In genomic region chr13:39656325-39656677, GRCh38 we compare ENCODE assay signal across 8 cellular contexts. TPM values are rescaled to one million over a fixed set of nuclear protein-coding genes. Genes with fewer than 3 reads are reported as not detected.
DNase-seq lines count a peak whose midpoint lies in the region; ATAC-seq and TF ChIP-seq lines count a peak whose summit lies in the region.

No MANE protein-coding gene starts in this region.

- DNase-seq in WTC11 (ENCODE audit: low spot score) (no peak), iPS-NIHi11 (ENCODE audit: low spot score) (no peak), epidermal melanocyte (ENCODE audit: insufficient read length, low spot score) (no peak), NCI-H748 (lab: John Stamatoyannopoulos, UW; ENCODE audit: unreplicated experiment) (no peak)
- DNase-seq in stimulated activated naive B cell treated with anti-CD40 and anti-IgM and Interleukin-4, amounts not matched to agents 10 μg/mL and 1 μg/mL and 100 μg/mL, for 72 hours = no peak

- CTCF ChIA-PET in WTC11 (lab: Charles Lee) = interaction anchor here (1.7 kb wide), 1 partner anchor 40 kb away, joined by 6 read pairs; no protein-coding TSS in a partner anchor

- no peak for TF ChIP-seq CTCF in WTC11 (IDR thresholded peaks at IDR 0.05)

- H3K4me1 Mint-ChIP-seq in WTC11 = peaks cover 10% of the 10 kb centered on the region
- peaks cover 18 to 28% of the 10 kb centered on the region in 2 donors for H3K4me1 Mint-ChIP-seq in stimulated activated naive B cell treated with anti-CD40 and anti-IgM and Interleukin-4, amounts not matched to agents 10 μg/mL and 1 μg/mL and 100 μg/mL, for 72 hours

- no peak overlapping the region for H3K27ac Mint-ChIP-seq in WTC11
- H3K27ac Mint-ChIP-seq in stimulated activated naive B cell treated with anti-CD40 and anti-IgM and Interleukin-4, amounts not matched to agents 10 μg/mL and 1 μg/mL and 100 μg/mL, for 72 hours = peak overlapping the region; percentile 94

- TF ChIP-seq POLR2A in GM18505 (IDR thresholded peaks at IDR 0.05; ENCODE audit: borderline replicate concordance, extremely low read depth, insufficient read depth, insufficient read length) = no peak

- no peaks in the 10 kb centered on the region for H3K36me3 Mint-ChIP-seq in WTC11
- H3K36me3 Mint-ChIP-seq in stimulated activated naive B cell treated with anti-CD40 and anti-IgM and Interleukin-4, amounts not matched to agents 10 μg/mL and 1 μg/mL and 100 μg/mL, for 72 hours = peaks cover 0 to 2% of the 10 kb centered on the region in 2 donors

- peaks cover 4% of the 10 kb centered on the region for H3K9me3 Mint-ChIP-seq in WTC11
- H3K9me3 Mint-ChIP-seq in stimulated activated naive B cell treated with anti-CD40 and anti-IgM and Interleukin-4, amounts not matched to agents 10 μg/mL and 1 μg/mL and 100 μg/mL, for 72 hours = no peaks in the 10 kb centered on the region

- H3K27me3 Mint-ChIP-seq in WTC11 (ENCODE audit: low read depth) = peaks cover 3% of the 10 kb centered on the region
- peaks cover under 1 to 2% of the 10 kb centered on the region in 2 donors for H3K27me3 Mint-ChIP-seq in stimulated activated naive B cell treated with anti-CD40 and anti-IgM and Interleukin-4, amounts not matched to agents 10 μg/mL and 1 μg/mL and 100 μg/mL, for 72 hours

- ATAC-seq in GM18505 (IDR thresholded peaks at IDR 0.05; ENCODE audit: unreplicated experiment) = peak; percentile 9
- ATAC-seq in HG02678 (IDR thresholded peaks at IDR 0.05; ENCODE audit: unreplicated experiment) = peak; percentile 12
- ATAC-seq in WTC11 = no peak
- ATAC-seq in stimulated activated naive B cell treated with anti-CD40 and anti-IgM and Interleukin-4, amounts not matched to agents 10 μg/mL and 1 μg/mL and 100 μg/mL, for 72 hours (replicated peaks) = no peak

- POLR2A ChIA-PET in WTC11 (lab: Charles Lee) = no interaction called here

- H3K4me3 Mint-ChIP-seq in WTC11 = peak overlapping the region; percentile 97
- peak overlapping the region; percentile 94 to 95 for H3K4me3 Mint-ChIP-seq in stimulated activated naive B cell treated with anti-CD40 and anti-IgM and Interleukin-4, amounts not matched to agents 10 μg/mL and 1 μg/mL and 100 μg/mL, for 72 hours

- H3K4me3 ChIP-seq in iPS-11a (ENCODE audit: low read depth, low read length) = peak overlapping the region; percentile 93

TF ChIP-seq in WTC11, 78 proteins besides CTCF, POLR2A, EP300 and RAD21:
- TF ChIP-seq TEAD4 (CRISPR knock-in tag; IDR thresholded peaks at IDR 0.05) = no peak
- TF ChIP-seq ETV6 (CRISPR knock-in tag; IDR thresholded peaks at IDR 0.05) = no peak
- TF ChIP-seq IRF2 (CRISPR knock-in tag; IDR thresholded peaks at IDR 0.05; ENCODE audit: borderline replicate concordance, low read depth) = no peak
- TF ChIP-seq GABPB1 (CRISPR knock-in tag; IDR thresholded peaks at IDR 0.05) = no peak
- TF ChIP-seq RORB (CRISPR knock-in tag; IDR thresholded peaks at IDR 0.05) = no peak
- TF ChIP-seq NR3C1 (CRISPR knock-in tag; conservative IDR thresholded peaks at IDR 0.05; ENCODE audit: low read depth) = no peak
- no peak for TF ChIP-seq SMAD3 (CRISPR knock-in tag; IDR thresholded peaks at IDR 0.05; ENCODE audit: borderline replicate concordance)
- TF ChIP-seq, protein P1, sequence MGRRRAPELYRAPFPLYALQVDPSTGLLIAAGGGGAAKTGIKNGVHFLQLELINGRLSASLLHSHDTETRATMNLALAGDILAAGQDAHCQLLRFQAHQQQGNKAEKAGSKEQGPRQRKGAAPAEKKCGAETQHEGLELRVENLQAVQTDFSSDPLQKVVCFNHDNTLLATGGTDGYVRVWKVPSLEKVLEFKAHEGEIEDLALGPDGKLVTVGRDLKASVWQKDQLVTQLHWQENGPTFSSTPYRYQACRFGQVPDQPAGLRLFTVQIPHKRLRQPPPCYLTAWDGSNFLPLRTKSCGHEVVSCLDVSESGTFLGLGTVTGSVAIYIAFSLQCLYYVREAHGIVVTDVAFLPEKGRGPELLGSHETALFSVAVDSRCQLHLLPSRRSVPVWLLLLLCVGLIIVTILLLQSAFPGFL (CRISPR knock-in tag; IDR thresholded peaks at IDR 0.05; ENCODE audit: borderline replicate concordance) = no peak
- TF ChIP-seq, protein P2, sequence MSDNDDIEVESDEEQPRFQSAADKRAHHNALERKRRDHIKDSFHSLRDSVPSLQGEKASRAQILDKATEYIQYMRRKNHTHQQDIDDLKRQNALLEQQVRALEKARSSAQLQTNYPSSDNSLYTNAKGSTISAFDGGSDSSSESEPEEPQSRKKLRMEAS (CRISPR knock-in tag; IDR thresholded peaks at IDR 0.05) = no peak
- TF ChIP-seq, protein P3, sequence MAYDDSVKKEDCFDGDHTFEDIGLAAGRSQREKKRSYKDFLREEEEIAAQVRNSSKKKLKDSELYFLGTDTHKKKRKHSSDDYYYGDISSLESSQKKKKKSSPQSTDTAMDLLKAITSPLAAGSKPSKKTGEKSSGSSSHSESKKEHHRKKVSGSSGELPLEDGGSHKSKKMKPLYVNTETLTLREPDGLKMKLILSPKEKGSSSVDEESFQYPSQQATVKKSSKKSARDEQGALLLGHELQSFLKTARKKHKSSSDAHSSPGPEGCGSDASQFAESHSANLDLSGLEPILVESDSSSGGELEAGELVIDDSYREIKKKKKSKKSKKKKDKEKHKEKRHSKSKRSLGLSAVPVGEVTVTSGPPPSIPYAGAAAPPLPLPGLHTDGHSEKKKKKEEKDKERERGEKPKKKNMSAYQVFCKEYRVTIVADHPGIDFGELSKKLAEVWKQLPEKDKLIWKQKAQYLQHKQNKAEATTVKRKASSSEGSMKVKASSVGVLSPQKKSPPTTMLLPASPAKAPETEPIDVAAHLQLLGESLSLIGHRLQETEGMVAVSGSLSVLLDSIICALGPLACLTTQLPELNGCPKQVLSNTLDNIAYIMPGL (CRISPR knock-in tag; IDR thresholded peaks at IDR 0.05) = no peak
- no peak for TF ChIP-seq ZNF219 (CRISPR knock-in tag; IDR thresholded peaks at IDR 0.05; ENCODE audit: borderline replicate concordance)
- no peak for TF ChIP-seq KAT7 (CRISPR knock-in tag; IDR thresholded peaks at IDR 0.05; ENCODE audit: borderline replicate concordance)
- no peak for TF ChIP-seq MYBL2 (CRISPR knock-in tag; IDR thresholded peaks at IDR 0.05)
- no peak for TF ChIP-seq HMGA2 (CRISPR knock-in tag; IDR thresholded peaks at IDR 0.05)
- TF ChIP-seq, protein P4, sequence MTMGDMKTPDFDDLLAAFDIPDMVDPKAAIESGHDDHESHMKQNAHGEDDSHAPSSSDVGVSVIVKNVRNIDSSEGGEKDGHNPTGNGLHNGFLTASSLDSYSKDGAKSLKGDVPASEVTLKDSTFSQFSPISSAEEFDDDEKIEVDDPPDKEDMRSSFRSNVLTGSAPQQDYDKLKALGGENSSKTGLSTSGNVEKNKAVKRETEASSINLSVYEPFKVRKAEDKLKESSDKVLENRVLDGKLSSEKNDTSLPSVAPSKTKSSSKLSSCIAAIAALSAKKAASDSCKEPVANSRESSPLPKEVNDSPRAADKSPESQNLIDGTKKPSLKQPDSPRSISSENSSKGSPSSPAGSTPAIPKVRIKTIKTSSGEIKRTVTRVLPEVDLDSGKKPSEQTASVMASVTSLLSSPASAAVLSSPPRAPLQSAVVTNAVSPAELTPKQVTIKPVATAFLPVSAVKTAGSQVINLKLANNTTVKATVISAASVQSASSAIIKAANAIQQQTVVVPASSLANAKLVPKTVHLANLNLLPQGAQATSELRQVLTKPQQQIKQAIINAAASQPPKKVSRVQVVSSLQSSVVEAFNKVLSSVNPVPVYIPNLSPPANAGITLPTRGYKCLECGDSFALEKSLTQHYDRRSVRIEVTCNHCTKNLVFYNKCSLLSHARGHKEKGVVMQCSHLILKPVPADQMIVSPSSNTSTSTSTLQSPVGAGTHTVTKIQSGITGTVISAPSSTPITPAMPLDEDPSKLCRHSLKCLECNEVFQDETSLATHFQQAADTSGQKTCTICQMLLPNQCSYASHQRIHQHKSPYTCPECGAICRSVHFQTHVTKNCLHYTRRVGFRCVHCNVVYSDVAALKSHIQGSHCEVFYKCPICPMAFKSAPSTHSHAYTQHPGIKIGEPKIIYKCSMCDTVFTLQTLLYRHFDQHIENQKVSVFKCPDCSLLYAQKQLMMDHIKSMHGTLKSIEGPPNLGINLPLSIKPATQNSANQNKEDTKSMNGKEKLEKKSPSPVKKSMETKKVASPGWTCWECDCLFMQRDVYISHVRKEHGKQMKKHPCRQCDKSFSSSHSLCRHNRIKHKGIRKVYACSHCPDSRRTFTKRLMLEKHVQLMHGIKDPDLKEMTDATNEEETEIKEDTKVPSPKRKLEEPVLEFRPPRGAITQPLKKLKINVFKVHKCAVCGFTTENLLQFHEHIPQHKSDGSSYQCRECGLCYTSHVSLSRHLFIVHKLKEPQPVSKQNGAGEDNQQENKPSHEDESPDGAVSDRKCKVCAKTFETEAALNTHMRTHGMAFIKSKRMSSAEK (CRISPR knock-in tag; IDR thresholded peaks at IDR 0.05; ENCODE audit: borderline replicate concordance) = no peak
- TF ChIP-seq, protein P5, sequence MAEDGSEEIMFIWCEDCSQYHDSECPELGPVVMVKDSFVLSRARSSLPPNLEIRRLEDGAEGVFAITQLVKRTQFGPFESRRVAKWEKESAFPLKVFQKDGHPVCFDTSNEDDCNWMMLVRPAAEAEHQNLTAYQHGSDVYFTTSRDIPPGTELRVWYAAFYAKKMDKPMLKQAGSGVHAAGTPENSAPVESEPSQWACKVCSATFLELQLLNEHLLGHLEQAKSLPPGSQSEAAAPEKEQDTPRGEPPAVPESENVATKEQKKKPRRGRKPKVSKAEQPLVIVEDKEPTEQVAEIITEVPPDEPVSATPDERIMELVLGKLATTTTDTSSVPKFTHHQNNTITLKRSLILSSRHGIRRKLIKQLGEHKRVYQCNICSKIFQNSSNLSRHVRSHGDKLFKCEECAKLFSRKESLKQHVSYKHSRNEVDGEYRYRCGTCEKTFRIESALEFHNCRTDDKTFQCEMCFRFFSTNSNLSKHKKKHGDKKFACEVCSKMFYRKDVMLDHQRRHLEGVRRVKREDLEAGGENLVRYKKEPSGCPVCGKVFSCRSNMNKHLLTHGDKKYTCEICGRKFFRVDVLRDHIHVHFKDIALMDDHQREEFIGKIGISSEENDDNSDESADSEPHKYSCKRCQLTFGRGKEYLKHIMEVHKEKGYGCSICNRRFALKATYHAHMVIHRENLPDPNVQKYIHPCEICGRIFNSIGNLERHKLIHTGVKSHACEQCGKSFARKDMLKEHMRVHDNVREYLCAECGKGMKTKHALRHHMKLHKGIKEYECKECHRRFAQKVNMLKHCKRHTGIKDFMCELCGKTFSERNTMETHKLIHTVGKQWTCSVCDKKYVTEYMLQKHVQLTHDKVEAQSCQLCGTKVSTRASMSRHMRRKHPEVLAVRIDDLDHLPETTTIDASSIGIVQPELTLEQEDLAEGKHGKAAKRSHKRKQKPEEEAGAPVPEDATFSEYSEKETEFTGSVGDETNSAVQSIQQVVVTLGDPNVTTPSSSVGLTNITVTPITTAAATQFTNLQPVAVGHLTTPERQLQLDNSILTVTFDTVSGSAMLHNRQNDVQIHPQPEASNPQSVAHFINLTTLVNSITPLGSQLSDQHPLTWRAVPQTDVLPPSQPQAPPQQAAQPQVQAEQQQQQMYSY (CRISPR knock-in tag; IDR thresholded peaks at IDR 0.05) = no peak
- TF ChIP-seq FOXP1 (CRISPR knock-in tag; IDR thresholded peaks at IDR 0.05; ENCODE audit: borderline replicate concordance) = no peak

RNA-seq across cellular contexts. Expression of gene COG6, which starts 0.8 kb away (rescaled TPM):
- total RNA-seq in WTC11 (2021) = 23.0 to 30.0 TPM (median 26.5 TPM) in 3 replicates

RNA-seq across cellular contexts. Expression of gene LHFPL6, which starts 53.3 kb away (rescaled TPM):
- 1.4 to 4.5 TPM (median 2.1 TPM) in 3 replicates for total RNA-seq in WTC11 (2021)

Comparison
In these comparisons a context has a peak if more than half of its experiments do, and no peak if none do; other contexts are left out.
1. ATAC-seq: peak in GM18505 (single experiment) and HG02678 (single experiment); none in WTC11 (single experiment) and stimulated activated naive B cell treated with anti-CD40 and anti-IgM and Interleukin-4, amounts not matched to agents 10 μg/mL and 1 μg/mL and 100 μg/mL, for 72 hours (0 of 2).